1 cellular context compared by ENCODE assay signal in genomic region chr9:12784461-12785250, GRCh38.
A peak's percentile ranks its signal among the peaks of the same experiment; 100 is the strongest.
TF ChIP-seq lines count a peak whose summit lies in the region.

No MANE protein-coding gene starts in this region.

TF ChIP-seq in HepG2, 621 proteins besides CTCF, POLR2A, EP300 and RAD21 (continued from another document and continues in another):
- TF ChIP-seq MTF2 (CRISPR knock-in tag; IDR thresholded peaks at IDR 0.05; ENCODE audit: borderline replicate concordance) (no peak), IKZF5 (CRISPR knock-in tag; IDR thresholded peaks at IDR 0.05) (peak; percentile 78), NCOA2 (CRISPR knock-in tag; IDR thresholded peaks at IDR 0.05) (peak; percentile 76), PRPF4 (IDR thresholded peaks at IDR 0.05; ENCODE audit: low read depth, low read length, poor library complexity, severe bottlenecking) (no peak), ZC3H4 (CRISPR knock-in tag; IDR thresholded peaks at IDR 0.05; ENCODE audit: borderline replicate concordance) (no peak), MAZ (IDR thresholded peaks at IDR 0.05; ENCODE audit: borderline replicate concordance, low read depth, low read length) (no peak), MAZ (CRISPR knock-in tag; IDR thresholded peaks at IDR 0.05; ENCODE audit: low read depth) (no peak), NFYC (CRISPR knock-in tag; IDR thresholded peaks at IDR 0.05) (no peak), ZMAT3 (CRISPR knock-in tag; conservative IDR thresholded peaks at IDR 0.05) (no peak), ZNF543 (CRISPR knock-in tag; IDR thresholded peaks at IDR 0.05) (no peak), ATF5 (CRISPR knock-in tag; IDR thresholded peaks at IDR 0.05; ENCODE audit: low read depth) (no peak), TOE1 (CRISPR knock-in tag; IDR thresholded peaks at IDR 0.05) (no peak), TAF1 (CRISPR knock-in tag; IDR thresholded peaks at IDR 0.05) (peak; percentile 42; the same call in 1 of the 2 replicates), NKX3-1 (CRISPR knock-in tag; IDR thresholded peaks at IDR 0.05) (no peak), PAXIP1 (CRISPR knock-in tag; conservative IDR thresholded peaks at IDR 0.05) (peak; percentile 70), NR3C1 (CRISPR knock-in tag; IDR thresholded peaks at IDR 0.05) (no peak), ZNF549 (CRISPR knock-in tag; IDR thresholded peaks at IDR 0.05) (no peak), HMGA1 (CRISPR knock-in tag; conservative IDR thresholded peaks at IDR 0.05) (no peak), ZIK1 (CRISPR knock-in tag; IDR thresholded peaks at IDR 0.05; ENCODE audit: borderline replicate concordance, low read depth) (no peak), TBX3 (IDR thresholded peaks at IDR 0.05; ENCODE audit: borderline replicate concordance) (0 out of 2 replicates have a peak, but pooled peaks have one; percentile 41), AHDC1 (CRISPR knock-in tag; IDR thresholded peaks at IDR 0.05; ENCODE audit: borderline replicate concordance) (peak; percentile 67), REXO4 (CRISPR knock-in tag; IDR thresholded peaks at IDR 0.05; ENCODE audit: borderline replicate concordance) (no peak), KDM6A (CRISPR knock-in tag; IDR thresholded peaks at IDR 0.05; ENCODE audit: low read depth) (peak; percentile 48; the same call in 1 of the 2 replicates), MAFK (conservative IDR thresholded peaks at IDR 0.05 in 1 of 2, IDR thresholded peaks at IDR 0.05 in 1 of 2; ENCODE audit: low read length in 2 of 2) (peak; percentile 97 to 99), MNT (IDR thresholded peaks at IDR 0.05) (no peak), ZNF564 (CRISPR knock-in tag; IDR thresholded peaks at IDR 0.05) (no peak)
- TF ChIP-seq, protein P1, sequence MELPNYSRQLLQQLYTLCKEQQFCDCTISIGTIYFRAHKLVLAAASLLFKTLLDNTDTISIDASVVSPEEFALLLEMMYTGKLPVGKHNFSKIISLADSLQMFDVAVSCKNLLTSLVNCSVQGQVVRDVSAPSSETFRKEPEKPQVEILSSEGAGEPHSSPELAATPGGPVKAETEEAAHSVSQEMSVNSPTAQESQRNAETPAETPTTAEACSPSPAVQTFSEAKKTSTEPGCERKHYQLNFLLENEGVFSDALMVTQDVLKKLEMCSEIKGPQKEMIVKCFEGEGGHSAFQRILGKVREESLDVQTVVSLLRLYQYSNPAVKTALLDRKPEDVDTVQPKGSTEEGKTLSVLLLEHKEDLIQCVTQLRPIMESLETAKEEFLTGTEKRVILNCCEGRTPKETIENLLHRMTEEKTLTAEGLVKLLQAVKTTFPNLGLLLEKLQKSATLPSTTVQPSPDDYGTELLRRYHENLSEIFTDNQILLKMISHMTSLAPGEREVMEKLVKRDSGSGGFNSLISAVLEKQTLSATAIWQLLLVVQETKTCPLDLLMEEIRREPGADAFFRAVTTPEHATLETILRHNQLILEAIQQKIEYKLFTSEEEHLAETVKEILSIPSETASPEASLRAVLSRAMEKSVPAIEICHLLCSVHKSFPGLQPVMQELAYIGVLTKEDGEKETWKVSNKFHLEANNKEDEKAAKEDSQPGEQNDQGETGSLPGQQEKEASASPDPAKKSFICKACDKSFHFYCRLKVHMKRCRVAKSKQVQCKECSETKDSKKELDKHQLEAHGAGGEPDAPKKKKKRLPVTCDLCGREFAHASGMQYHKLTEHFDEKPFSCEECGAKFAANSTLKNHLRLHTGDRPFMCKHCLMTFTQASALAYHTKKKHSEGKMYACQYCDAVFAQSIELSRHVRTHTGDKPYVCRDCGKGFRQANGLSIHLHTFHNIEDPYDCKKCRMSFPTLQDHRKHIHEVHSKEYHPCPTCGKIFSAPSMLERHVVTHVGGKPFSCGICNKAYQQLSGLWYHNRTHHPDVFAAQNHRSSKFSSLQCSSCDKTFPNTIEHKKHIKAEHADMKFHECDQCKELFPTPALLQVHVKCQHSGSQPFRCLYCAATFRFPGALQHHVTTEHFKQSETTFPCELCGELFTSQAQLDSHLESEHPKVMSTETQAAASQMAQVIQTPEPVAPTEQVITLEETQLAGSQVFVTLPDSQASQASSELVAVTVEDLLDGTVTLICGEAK (IDR thresholded peaks at IDR 0.05) = no peak
- TF ChIP-seq, protein P1 (CRISPR knock-in tag; IDR thresholded peaks at IDR 0.05) = no peak
- TF ChIP-seq, protein P2, sequence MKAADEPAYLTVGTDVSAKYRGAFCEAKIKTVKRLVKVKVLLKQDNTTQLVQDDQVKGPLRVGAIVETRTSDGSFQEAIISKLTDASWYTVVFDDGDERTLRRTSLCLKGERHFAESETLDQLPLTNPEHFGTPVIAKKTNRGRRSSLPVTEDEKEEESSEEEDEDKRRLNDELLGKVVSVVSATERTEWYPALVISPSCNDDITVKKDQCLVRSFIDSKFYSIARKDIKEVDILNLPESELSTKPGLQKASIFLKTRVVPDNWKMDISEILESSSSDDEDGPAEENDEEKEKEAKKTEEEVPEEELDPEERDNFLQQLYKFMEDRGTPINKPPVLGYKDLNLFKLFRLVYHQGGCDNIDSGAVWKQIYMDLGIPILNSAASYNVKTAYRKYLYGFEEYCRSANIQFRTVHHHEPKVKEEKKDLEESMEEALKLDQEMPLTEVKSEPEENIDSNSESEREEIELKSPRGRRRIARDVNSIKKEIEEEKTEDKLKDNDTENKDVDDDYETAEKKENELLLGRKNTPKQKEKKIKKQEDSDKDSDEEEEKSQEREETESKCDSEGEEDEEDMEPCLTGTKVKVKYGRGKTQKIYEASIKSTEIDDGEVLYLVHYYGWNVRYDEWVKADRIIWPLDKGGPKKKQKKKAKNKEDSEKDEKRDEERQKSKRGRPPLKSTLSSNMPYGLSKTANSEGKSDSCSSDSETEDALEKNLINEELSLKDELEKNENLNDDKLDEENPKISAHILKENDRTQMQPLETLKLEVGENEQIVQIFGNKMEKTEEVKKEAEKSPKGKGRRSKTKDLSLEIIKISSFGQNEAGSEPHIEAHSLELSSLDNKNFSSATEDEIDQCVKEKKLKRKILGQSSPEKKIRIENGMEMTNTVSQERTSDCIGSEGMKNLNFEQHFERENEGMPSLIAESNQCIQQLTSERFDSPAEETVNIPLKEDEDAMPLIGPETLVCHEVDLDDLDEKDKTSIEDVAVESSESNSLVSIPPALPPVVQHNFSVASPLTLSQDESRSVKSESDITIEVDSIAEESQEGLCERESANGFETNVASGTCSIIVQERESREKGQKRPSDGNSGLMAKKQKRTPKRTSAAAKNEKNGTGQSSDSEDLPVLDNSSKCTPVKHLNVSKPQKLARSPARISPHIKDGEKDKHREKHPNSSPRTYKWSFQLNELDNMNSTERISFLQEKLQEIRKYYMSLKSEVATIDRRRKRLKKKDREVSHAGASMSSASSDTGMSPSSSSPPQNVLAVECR (CRISPR knock-in tag; IDR thresholded peaks at IDR 0.05; ENCODE audit: borderline replicate concordance) = peak; percentile 25; the same call in 1 of the 2 replicates
